In the genomic region with DNA sequence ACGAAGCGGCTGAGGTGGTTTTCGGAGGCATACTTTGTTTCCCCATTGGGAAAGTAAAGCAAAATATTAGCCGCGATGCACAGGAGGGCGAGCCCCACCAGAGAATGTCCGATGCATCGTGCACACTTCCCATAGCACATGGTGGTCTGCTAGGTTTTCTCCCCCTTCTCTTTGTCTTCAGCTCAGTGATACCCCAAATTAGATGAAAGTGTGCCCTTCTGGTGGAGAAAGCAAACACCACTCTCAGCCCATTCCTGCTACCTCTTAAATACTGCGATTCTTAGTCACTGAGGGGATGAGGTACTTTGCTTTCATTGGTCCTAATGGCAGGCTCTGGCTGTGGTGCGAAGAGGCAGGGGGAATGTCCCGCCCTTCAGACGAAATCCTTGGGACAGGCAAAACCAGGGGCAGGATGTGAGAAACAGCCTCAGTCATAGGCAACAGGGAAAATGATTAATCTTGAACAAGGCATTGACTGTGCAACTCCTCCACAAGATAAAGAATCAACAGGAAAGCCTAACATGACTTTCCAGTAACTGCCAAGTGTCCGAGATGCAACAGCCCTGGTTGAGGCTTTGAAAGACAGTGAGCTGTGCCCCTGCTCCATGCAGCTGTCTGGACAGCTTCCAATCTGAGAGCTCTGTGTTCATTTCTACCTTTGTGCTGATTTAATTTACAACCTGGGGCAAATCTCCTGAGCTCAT, we compare ENCODE assay signal across 8 cellular contexts. TPM values are rescaled to one million over a fixed set of nuclear protein-coding genes. Genes with fewer than 3 reads are reported as not detected.
A peak's percentile ranks its signal among the peaks of the same experiment; 100 is the strongest.
DNase-seq lines count a peak whose midpoint lies in the region; ATAC-seq and TF ChIP-seq lines count a peak whose summit lies in the region.

Gene TM4SF1 (minus strand): TSS at position 242 of the 704 bp plus-strand sequence. CDS start 102 bp downstream, at position 140.

- no peaks in the 10 kb centered on the region for H3K27me3 ChIP-seq in HAP-1 (ENCODE audit: low read depth)
- H3K27me3 ChIP-seq in prostate gland (replicated peaks; ENCODE audit: insufficient read depth), result no peaks in the 10 kb centered on the region

- in situ Hi-C loops in HAP-1 (cut with MboI; ENCODE audit: low sequenced_read_pairs), result no loop called here

- WGBS in prostate gland, result 23% methylated on average over 13 of the region's 13 CpGs

- peak within 1 kb of the TSS; percentile 82 to 87 for H3K27ac ChIP-seq in prostate gland

- intact Hi-C loops in prostate gland (cut with DNase I), result no loop called here

- H3K9me3 ChIP-seq in HAP-1 (no peaks in the 10 kb centered on the region), prostate gland (no peaks in the 10 kb centered on the region)

- TF ChIP-seq POLR2A in prostate gland (IDR thresholded peaks at IDR 0.05), result peak; percentile 71
- no peak for TF ChIP-seq POLR2A in GM18505 (IDR thresholded peaks at IDR 0.05; ENCODE audit: borderline replicate concordance, extremely low read depth, insufficient read depth, insufficient read length)

- H3K36me3 ChIP-seq in HAP-1 (replicated peaks) (no peaks in the 10 kb centered on the region), prostate gland (no peaks in the 10 kb centered on the region)

- H3K4me1 ChIP-seq in HAP-1 (peaks cover 37% of the 10 kb centered on the region), prostate gland (replicated peaks) (peaks cover 5% of the 10 kb centered on the region)

- H3K4me3 ChIP-seq in HAP-1 (peak within 1 kb of the TSS; percentile 5; the same call in 1 of the 2 replicates), prostate gland (peak within 1 kb of the TSS; percentile 30 to 31)

- ATAC-seq in GM21447 (IDR thresholded peaks at IDR 0.05; ENCODE audit: unreplicated experiment) (no peak), HG02678 (IDR thresholded peaks at IDR 0.05; ENCODE audit: unreplicated experiment) (no peak), GM18505 (IDR thresholded peaks at IDR 0.05; ENCODE audit: unreplicated experiment) (no peak)

- DNase-seq in HAP-1 (ENCODE audit: low spot score in 2 of 2), result peak; percentile 66 to 68
- peak; percentile 93 to 99 for DNase-seq in SW 1271 (lab: John Stamatoyannopoulos, UW)
- peak; percentile 60 for DNase-seq in foreskin melanocyte
- peak; percentile 78 for DNase-seq in prostate gland (ENCODE audit: low spot score)
- DNase-seq in Ammon's horn (ENCODE audit: low spot score), result no peak

- TF ChIP-seq CTCF in prostate gland (IDR thresholded peaks at IDR 0.05), result peak in 1 of 4 experiments; percentile 29

RNA-seq across cellular contexts. Expression of gene TM4SF1, which starts in this region (rescaled TPM):
- 100 to 1,000 TPM in 1 of 2 donors, 10 to 100 TPM in 1; 92.0 to 142 TPM for total RNA-seq in prostate gland
